Comparison of ENCODE assay signal across 8 cellular contexts in the genomic region with DNA sequence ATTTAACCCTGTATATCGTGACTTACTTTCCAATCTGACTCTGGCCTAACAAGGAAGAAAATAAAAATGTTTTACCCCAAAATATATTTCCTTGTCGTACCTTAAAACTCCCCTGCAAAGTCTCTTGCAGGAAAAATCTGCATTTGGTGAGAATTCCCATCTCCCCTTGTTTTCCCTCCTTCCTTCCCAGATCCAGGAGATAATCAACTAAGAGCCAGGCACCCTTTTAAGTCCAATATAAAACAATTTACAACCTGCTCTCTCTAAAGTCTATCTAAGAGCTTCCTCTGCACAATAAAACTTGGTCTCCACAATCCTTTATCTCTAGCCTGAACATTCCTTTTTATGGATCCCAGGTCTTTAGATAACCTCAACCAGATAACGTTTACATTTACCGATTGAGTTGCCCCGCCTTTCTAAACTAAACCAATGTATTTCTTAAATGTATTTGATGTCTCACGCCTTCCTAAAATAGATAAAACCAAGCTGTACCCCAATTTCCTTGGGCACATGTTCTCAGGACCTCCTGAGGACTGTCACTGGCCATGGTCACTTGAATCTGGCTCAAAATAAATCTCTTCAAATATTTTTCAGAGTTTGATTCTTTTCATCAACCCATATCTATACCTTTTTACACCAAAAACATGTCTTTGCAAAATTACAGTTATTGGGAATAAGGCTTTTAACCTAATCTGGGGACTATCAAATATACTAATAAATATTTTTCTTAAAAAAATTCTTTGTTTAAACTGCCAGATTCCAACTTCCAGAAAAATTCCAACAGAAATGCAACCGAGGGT. TPM values are rescaled to one million over a fixed set of nuclear protein-coding genes. Genes with fewer than 3 reads are reported as not detected.
DNase-seq lines count a peak whose midpoint lies in the region; ATAC-seq, FAIRE-seq and TF ChIP-seq lines count a peak whose summit lies in the region.

No MANE protein-coding gene starts in this region.

- H3K36me3 ChIP-seq in GM06990 (ENCODE audit: control insufficient read depth, insufficient read depth, low read length), result peaks cover 1% of the 10 kb centered on the region
- peaks cover 0 to 16% (median 0%) of the 10 kb centered on the region in 3 donors for H3K36me3 ChIP-seq in Peyer's patch
- H3K36me3 ChIP-seq in esophagus muscularis mucosa, result peaks cover 2 to 25% (median 10%) of the 10 kb centered on the region in 4 donors
- H3K36me3 ChIP-seq in prostate gland, result no peaks in the 10 kb centered on the region

- ATAC-seq in HG02588 (IDR thresholded peaks at IDR 0.05; ENCODE audit: unreplicated experiment), result no peak

- peaks cover 0 to 16% (median 3%) of the 10 kb centered on the region in 4 donors for H3K4me1 ChIP-seq in Peyer's patch
- peaks cover 18 to 48% (median 45%) of the 10 kb centered on the region in 4 donors for H3K4me1 ChIP-seq in esophagus muscularis mucosa
- H3K4me1 ChIP-seq in prostate gland (replicated peaks), result no peaks in the 10 kb centered on the region

- H3K27me3 ChIP-seq in GM06990 (replicated peaks; ENCODE audit: control insufficient read depth, insufficient read depth, low read length), result no peaks in the 10 kb centered on the region
- H3K27me3 ChIP-seq in Peyer's patch, result no peaks in the 10 kb centered on the region
- H3K27me3 ChIP-seq in esophagus muscularis mucosa, result no peaks in the 10 kb centered on the region
- H3K27me3 ChIP-seq in prostate gland (replicated peaks; ENCODE audit: insufficient read depth), result no peaks in the 10 kb centered on the region

- no peak for FAIRE-seq in GM12892 (lab: Jason Lieb, UNC)

- TF ChIP-seq CTCF in GM06990 (IDR thresholded peaks at IDR 0.05; ENCODE audit: insufficient read depth, low read length, poor library complexity, severe bottlenecking) (no peak), Peyer's patch (IDR thresholded peaks at IDR 0.05) (no peak), esophagus muscularis mucosa (IDR thresholded peaks at IDR 0.05) (no peak), prostate gland (IDR thresholded peaks at IDR 0.05) (no peak)

- H3K4me3 ChIP-seq in GM06990 (replicated peaks; ENCODE audit: low read depth, low read length), result peak overlapping the region; percentile 84
- H3K4me3 ChIP-seq in Peyer's patch, result peak overlapping the region; percentile 79 to 98 (median 87)
- peak overlapping the region; percentile 71 to 95 (median 80) for H3K4me3 ChIP-seq in esophagus muscularis mucosa
- peak overlapping the region; percentile 70 to 88 for H3K4me3 ChIP-seq in prostate gland

- H3K27ac ChIP-seq in Peyer's patch, result peak overlapping the region; percentile 98 to 100 (median 98)
- peak overlapping the region; percentile 95 to 100 (median 98) for H3K27ac ChIP-seq in esophagus muscularis mucosa (replicated peaks in 1 of 4)
- H3K27ac ChIP-seq in prostate gland, result peak overlapping the region; percentile 95 to 98

- no peak for DNase-seq in GM06990 (ENCODE audit: extremely low read depth, insufficient read length)
- DNase-seq in Peyer's patch, result no peak
- no peak for DNase-seq in esophagus muscularis mucosa (ENCODE audit: extremely low spot score)
- no peak for DNase-seq in prostate gland (ENCODE audit: low spot score)
- DNase-seq in GM12892 (ENCODE audit: insufficient read length), result no peak
- no peak for DNase-seq in stimulated activated naive CD4-positive, alpha-beta T cell (lab: John Stamatoyannopoulos, UW)
- no peak for DNase-seq in DMS114 treated with DMSO at 0.1 percent for 48 hours (lab: John Stamatoyannopoulos, UW; ENCODE audit: unreplicated experiment)

- intact Hi-C loops in esophagus muscularis mucosa (cut with DNase I) (loop anchor here (2.0 to 5.0 kb wide), 3 partner anchors 46 to 134 kb away; a partner anchor contains a TSS), prostate gland (cut with DNase I) (loop anchor here (1.0 to 5.0 kb wide), 2 partner anchors 71 to 134 kb away; no protein-coding TSS in a partner anchor)

- TF ChIP-seq EP300 in esophagus muscularis mucosa (IDR thresholded peaks at IDR 0.05), result no peak

- TF ChIP-seq POLR2A in Peyer's patch (IDR thresholded peaks at IDR 0.05) (no peak), esophagus muscularis mucosa (IDR thresholded peaks at IDR 0.05; ENCODE audit: low read depth) (no peak), prostate gland (IDR thresholded peaks at IDR 0.05) (no peak), GM12892 (IDR thresholded peaks at IDR 0.05; ENCODE audit: low read depth, low read length) (no peak)

- H3K9me3 ChIP-seq in Peyer's patch (no peaks in the 10 kb centered on the region), esophagus muscularis mucosa (no peaks in the 10 kb centered on the region), prostate gland (no peaks in the 10 kb centered on the region)

- WGBS in esophagus muscularis mucosa, result 35% methylated on average over 7 of the region's 7 CpGs
- 26% methylated on average over 7 of the region's 7 CpGs for WGBS in prostate gland

RNA-seq across cellular contexts. Expression of a gene that starts 1.0 kb away (rescaled TPM):
- total RNA-seq in Peyer's patch (10 to 100 TPM; 13.7 to 59.4 (median 16.8) TPM), esophagus muscularis mucosa (10 to 100 TPM; 18.1 to 30.0 (median 21.7) TPM), prostate gland (10 to 100 TPM; 19.5 to 28.1 TPM)
- polyA plus RNA-seq in GM12892 (2012; ENCODE audit: missing spikeins), result 35.1 TPM

RNA-seq across cellular contexts. Expression of a gene that starts 48.2 kb away (rescaled TPM):
- total RNA-seq in Peyer's patch (1 to 10 TPM in 3 of 4 donors, under 1 TPM in 1; 0.85 to 2.5 (median 1.1) TPM), esophagus muscularis mucosa (under 1 TPM in 3 of 4 donors, not detected in 1; under 0.01 to 0.17 (median 0.17) TPM), prostate gland (1 to 10 TPM in 1 of 2 donors, under 1 TPM in 1; 0.23 to 1.7 TPM)
- polyA plus RNA-seq in GM12892 (2012; ENCODE audit: missing spikeins), result 5.8 TPM
